26 cellular contexts compared by ENCODE assay signal in the genomic region with DNA sequence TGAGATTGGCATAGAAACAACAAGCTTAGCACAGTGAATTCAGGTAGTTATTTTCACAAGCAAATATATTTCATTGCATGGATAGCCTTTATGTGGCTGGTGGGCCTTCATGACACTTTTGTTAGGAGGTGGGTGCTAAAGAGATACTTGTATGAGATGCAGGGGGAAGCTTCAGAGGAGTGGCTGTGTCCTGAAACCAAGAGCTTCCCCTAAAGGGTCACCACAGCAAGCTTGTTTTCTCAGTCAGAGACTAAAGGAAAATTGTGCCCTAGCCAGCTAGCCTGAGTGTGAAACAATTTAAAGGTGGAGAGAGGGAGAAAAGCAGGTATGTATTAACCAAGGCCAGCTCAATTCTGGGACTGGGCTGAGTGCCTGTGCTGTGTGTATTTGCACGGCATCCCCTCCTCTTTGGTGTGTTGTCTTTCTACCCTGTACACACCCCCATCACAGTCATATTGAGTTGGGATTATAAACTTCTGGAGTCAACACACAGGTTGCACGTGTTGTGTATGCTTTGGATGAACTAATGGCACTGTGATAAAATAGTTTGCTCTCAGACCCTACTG.
DNase-seq lines count a peak whose midpoint lies in the region; ATAC-seq, FAIRE-seq and TF ChIP-seq lines count a peak whose summit lies in the region.
"Had no signal": no experiment of that assay in that cellular context is flagged by ENCODE, and none has a peak within 500 bp of the region (broad histone marks: within the 10 kb centered on the region; RNA-seq: fewer than 3 reads in every experiment).

No MANE protein-coding gene starts in this region.

- intact Hi-C loops in pancreas (cut with DNase I), result no loop called here
- intact Hi-C loops in Calu3 (cut with micrococcal nuclease; ENCODE audit: unreplicated experiment), result no loop called here

- H3K4me3 Mint-ChIP-seq in endodermal cell (no peak overlapping the region), Calu3 (ENCODE audit: low read depth, unreplicated experiment) (no peak overlapping the region)
- H3K4me3 Mint-ChIP-seq in CD8-positive, alpha-beta memory T cell, result no peak overlapping the region
- H3K4me3 Mint-ChIP-seq: activated naive CD8-positive, alpha-beta T cell; HFFc6; neural crest cell had no signal

- in situ Hi-C loops in ACHN (cut with HindIII; ENCODE audit: low pct_ligation_motif_present, low pct_unique_long_range_greater_than_20kb, low sequenced_read_pairs), result no loop called here

- no TSS peak for BruUV-seq in Calu3 (replicated peaks; lab: Mats Ljungman, UMichigan)

- peak in 3 of 4 donors; percentile 46 to 71 (median 57) for ATAC-seq in pancreas
- ATAC-seq: foreskin keratinocyte had no signal

- H3K27ac ChIP-seq in endodermal cell (ENCODE audit: low read depth, low read length) (no peak overlapping the region), pancreas (peak overlapping the region in 1 of 4 donors; percentile 30)
- H3K27ac ChIP-seq in CD8-positive, alpha-beta memory T cell (ENCODE audit: low read depth, low read length), result no peak overlapping the region
- H3K27ac ChIP-seq: foreskin keratinocyte, left ventricle myocardium inferior, PC-9, skin epidermis had no signal

- POLR2A ChIA-PET in CD8-positive, alpha-beta memory T cell (lab: Charles Lee), result no interaction called here

- H3K9me3 Mint-ChIP-seq in endodermal cell, result no peaks in the 10 kb centered on the region
- H3K9me3 Mint-ChIP-seq in CD8-positive, alpha-beta memory T cell, result no peaks in the 10 kb centered on the region
- H3K9me3 Mint-ChIP-seq in Calu3 (ENCODE audit: low read depth, unreplicated experiment), result no peaks in the 10 kb centered on the region
- H3K9me3 Mint-ChIP-seq: HFFc6, neural crest cell had no signal

- no peaks in the 10 kb centered on the region for H3K36me3 Mint-ChIP-seq in endodermal cell (ENCODE audit: low read depth)
- no peaks in the 10 kb centered on the region for H3K36me3 Mint-ChIP-seq in CD8-positive, alpha-beta memory T cell
- H3K36me3 Mint-ChIP-seq in Calu3 (ENCODE audit: insufficient read depth, unreplicated experiment), result no peaks in the 10 kb centered on the region
- H3K36me3 Mint-ChIP-seq: activated naive CD8-positive, alpha-beta T cell had no signal

- H3K9me3 ChIP-seq in endodermal cell (ENCODE audit: control insufficient read depth, low read length), result no peaks in the 10 kb centered on the region
- no peaks in the 10 kb centered on the region for H3K9me3 ChIP-seq in pancreas
- no peaks in the 10 kb centered on the region for H3K9me3 ChIP-seq in CD8-positive, alpha-beta memory T cell (ENCODE audit: low read length)
- H3K9me3 ChIP-seq: BE2C, left ventricle myocardium inferior had no signal

- H3K4me3 ChIP-seq in endodermal cell (ENCODE audit: low read length) (no peak overlapping the region), pancreas (no peak overlapping the region)
- no peak overlapping the region for H3K4me3 ChIP-seq in CD8-positive, alpha-beta memory T cell (ENCODE audit: low read length)
- H3K4me3 ChIP-seq: left ventricle myocardium inferior, PC-9, skin epidermis had no signal

- H3K4me1 Mint-ChIP-seq in endodermal cell, result peaks cover 59% of the 10 kb centered on the region
- H3K4me1 Mint-ChIP-seq in CD8-positive, alpha-beta memory T cell, result no peaks in the 10 kb centered on the region
- H3K4me1 Mint-ChIP-seq in Calu3 (ENCODE audit: low read depth, unreplicated experiment), result peaks cover 8% of the 10 kb centered on the region

- TF ChIP-seq CTCF in endodermal cell (conservative IDR thresholded peaks at IDR 0.05), result no peak
- TF ChIP-seq CTCF in pancreas (IDR thresholded peaks at IDR 0.05), result no peak
- no peak for TF ChIP-seq CTCF in Calu3 (IDR thresholded peaks at IDR 0.05; ENCODE audit: unreplicated experiment)

- FAIRE-seq in H54 (lab: Jason Lieb, UNC), result peak; percentile 20
- FAIRE-seq in pancreas (lab: Jason Lieb, UNC), result no peak
- FAIRE-seq: GM12892 had no signal

- no peaks in the 10 kb centered on the region for H3K27me3 ChIP-seq in endodermal cell (ENCODE audit: control insufficient read depth, insufficient read depth, low read length, poor library complexity, severe bottlenecking)
- no peaks in the 10 kb centered on the region for H3K27me3 ChIP-seq in pancreas
- no peaks in the 10 kb centered on the region for H3K27me3 ChIP-seq in CD8-positive, alpha-beta memory T cell (ENCODE audit: insufficient read depth, low read length, poor library complexity, severe bottlenecking)
- H3K27me3 ChIP-seq: BE2C, foreskin keratinocyte had no signal

- H3K4me1 ChIP-seq in endodermal cell (ENCODE audit: control insufficient read depth, insufficient read depth, low read length), result peaks cover 7% of the 10 kb centered on the region
- peaks cover 4 to 26% (median 7%) of the 10 kb centered on the region in 3 donors for H3K4me1 ChIP-seq in pancreas
- no peaks in the 10 kb centered on the region for H3K4me1 ChIP-seq in CD8-positive, alpha-beta memory T cell (ENCODE audit: insufficient read depth, low read length)
- H3K4me1 ChIP-seq: BE2C, foreskin keratinocyte had no signal

- 92 to 100% methylated on average over 1 of the region's 2 CpGs for WGBS in endodermal cell (ENCODE audit: insufficient coverage in 1 of 2, insufficient read length in 1 of 2), 2 experiments
- WGBS in pancreas, 2 donors, result 12 to 17% methylated on average over 2 of the region's 2 CpGs

- no peaks in the 10 kb centered on the region for H3K27me3 Mint-ChIP-seq in endodermal cell (ENCODE audit: insufficient read depth)
- H3K27me3 Mint-ChIP-seq in CD8-positive, alpha-beta memory T cell, result peaks cover 0 to 2% of the 10 kb centered on the region in 2 donors
- H3K27me3 Mint-ChIP-seq in Calu3 (ENCODE audit: unreplicated experiment), result no peaks in the 10 kb centered on the region

- DNase-seq in H54 (ENCODE audit: insufficient read length, low spot score) (no peak), OCI-M1 (lab: John Stamatoyannopoulos, UW) (peak; percentile 29), endodermal cell (peak; percentile 66), pancreas (no peak), ACHN (no peak), epidermal melanocyte (ENCODE audit: insufficient read length, low spot score) (no peak), Calu3 (no peak)
- DNase-seq in CD8-positive, alpha-beta memory T cell, result no peak
- DNase-seq: activated CD4-positive, alpha-beta T cell treated with anti-CD3 and anti-CD28 coated beads, Interleukin-2, amount 50 U/mL, for 48 hours; activated CD8-positive, alpha-beta memory T cell treated with anti-CD3 and anti-CD28 coated beads, Interleukin-2, amount 50 U/mL, for 48 hours; BE2C; COR-L47; DND-41; effector CD4-positive, alpha-beta T cell; foreskin keratinocyte; HFFc6; left ventricle myocardium inferior; NCI-H2107; NCI-H446; PC-9; SHP77; T-helper 9 cell had no signal

- CTCF ChIA-PET in CD8-positive, alpha-beta memory T cell (lab: Charles Lee), result no interaction called here
- CTCF ChIA-PET in Calu3 (lab: Charles Lee), result interaction anchor here (0.5 kb wide), 1 partner anchor 630 kb away, joined by 7 read pairs; no protein-coding TSS in a partner anchor

- H3K9ac ChIP-seq in endodermal cell (ENCODE audit: extremely low read depth, low read length, poor library complexity, severe bottlenecking), result no peak overlapping the region

- TF ChIP-seq POLR2A in H54 (IDR thresholded peaks at IDR 0.05; ENCODE audit: low read depth, low read length), result no peak

- H3K36me3 ChIP-seq in endodermal cell (ENCODE audit: control insufficient read depth, insufficient read depth, low read length) (no peaks in the 10 kb centered on the region), pancreas (no peaks in the 10 kb centered on the region)
- no peaks in the 10 kb centered on the region for H3K36me3 ChIP-seq in CD8-positive, alpha-beta memory T cell (ENCODE audit: insufficient read depth, low read length)
- H3K36me3 ChIP-seq: BE2C, left ventricle myocardium inferior had no signal

- H3K27ac Mint-ChIP-seq in endodermal cell (peak overlapping the region; percentile 88), Calu3 (ENCODE audit: unreplicated experiment) (no peak overlapping the region)
- H3K27ac Mint-ChIP-seq in CD8-positive, alpha-beta memory T cell, result no peak overlapping the region
- H3K27ac Mint-ChIP-seq: activated naive CD8-positive, alpha-beta T cell; HFFc6 had no signal

Comparison
In these comparisons a context has a peak if more than half of its experiments do, and no peak if none do; other contexts are left out.
1. DNase-seq: peak in OCI-M1 (single experiment) and endodermal cell (single experiment); none in H54 (single experiment), pancreas (0 of 6), ACHN (single experiment), epidermal melanocyte (single experiment), CD8-positive, alpha-beta memory T cell (0 of 5) and Calu3 (single experiment).